Comparison of ENCODE assay signal across 1 cellular context in the genomic region with DNA sequence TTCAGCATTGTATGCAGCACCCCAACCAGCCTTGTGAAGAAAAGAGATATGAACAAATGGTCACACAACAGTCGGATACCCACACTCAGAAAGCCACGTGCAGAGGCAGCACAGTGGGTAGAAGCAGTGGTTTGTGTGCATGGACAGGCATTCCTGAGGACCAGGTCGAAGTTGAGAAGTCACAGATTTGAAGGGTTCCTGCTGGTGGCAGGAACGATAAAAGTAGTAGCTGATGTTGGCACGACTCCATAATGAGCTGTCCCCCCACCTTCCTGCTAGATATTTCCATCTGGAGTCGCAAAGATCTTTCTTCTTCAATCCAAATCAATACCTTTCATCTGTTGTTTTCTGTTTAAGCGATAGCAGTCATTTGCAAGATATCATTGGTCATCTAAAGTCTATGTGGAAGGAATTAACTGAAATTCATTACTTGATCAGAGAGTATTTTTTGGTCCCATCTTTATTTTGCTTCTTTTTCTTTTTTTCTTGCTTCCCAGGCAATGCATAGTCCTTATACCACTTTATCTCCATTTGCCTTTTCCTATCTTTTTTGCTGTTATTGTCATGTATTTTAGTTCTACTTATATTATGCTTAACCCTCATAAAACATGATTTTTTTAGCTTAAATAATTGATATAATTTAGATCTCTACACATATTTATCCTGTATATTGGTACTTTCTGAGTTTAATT.
A peak's percentile ranks its signal among the peaks of the same experiment; 100 is the strongest.
TF ChIP-seq lines count a peak whose summit lies in the region.

No MANE protein-coding gene starts in this region.

TF ChIP-seq in K562, 482 proteins besides CTCF, POLR2A, EP300 and RAD21 (continued from another document and continues in another):
- TF ChIP-seq HDAC3 (IDR thresholded peaks at IDR 0.05; ENCODE audit: borderline replicate concordance, partially characterized antibody) (peak; percentile 25), TBP (optimal IDR thresholded peaks at IDR 0.05; ENCODE audit: low read depth, low read length) (no peak), ZNF324 (CRISPR knock-in tag; IDR thresholded peaks at IDR 0.05) (no peak), ZBTB1 (CRISPR knock-in tag; IDR thresholded peaks at IDR 0.05; ENCODE audit: borderline replicate concordance, low read depth) (no peak), ZC3H8 (IDR thresholded peaks at IDR 0.05) (no peak), NCOA6 (IDR thresholded peaks at IDR 0.05) (no peak), GABPB2 (CRISPR knock-in tag; conservative IDR thresholded peaks at IDR 0.05) (no peak), HNRNPL (IDR thresholded peaks at IDR 0.05; ENCODE audit: low read depth, low read length) (no peak), BCOR (IDR thresholded peaks at IDR 0.05) (0 out of 2 replicates have a peak, but pooled peaks have one; percentile 47), ZNF668 (CRISPR knock-in tag; IDR thresholded peaks at IDR 0.05) (no peak), NR1H2 (CRISPR knock-in tag; IDR thresholded peaks at IDR 0.05) (no peak), SRSF9 (IDR thresholded peaks at IDR 0.05; ENCODE audit: borderline replicate concordance, low read depth, low read length) (no peak), ELF2 (CRISPR knock-in tag; IDR thresholded peaks at IDR 0.05) (no peak), NFATC3 (IDR thresholded peaks at IDR 0.05) (no peak), FOXK1 (CRISPR knock-in tag; IDR thresholded peaks at IDR 0.05; ENCODE audit: borderline replicate concordance) (no peak), CCAR2 (IDR thresholded peaks at IDR 0.05; ENCODE audit: low read depth, low read length) (no peak), ZNF57 (CRISPR knock-in tag; IDR thresholded peaks at IDR 0.05) (no peak), RBBP5 (IDR thresholded peaks at IDR 0.05; ENCODE audit: borderline replicate concordance, insufficient read depth, low read length, poor library complexity, severe bottlenecking) (no peak), EP400 (IDR thresholded peaks at IDR 0.05) (peak; percentile 30; the same call in 1 of the 2 replicates), RBFOX2 (IDR thresholded peaks at IDR 0.05; ENCODE audit: low read depth, low read length) (no peak), RFX7 (CRISPR knock-in tag; IDR thresholded peaks at IDR 0.05) (no peak), ZBTB17 (CRISPR knock-in tag; IDR thresholded peaks at IDR 0.05) (no peak), ZNF174 (CRISPR knock-in tag; IDR thresholded peaks at IDR 0.05) (no peak), ZC3H11A (IDR thresholded peaks at IDR 0.05; ENCODE audit: low read depth, low read length) (no peak), POLR2H (tag; IDR thresholded peaks at IDR 0.05; ENCODE audit: low read depth) (peak; percentile 56; the same call in 1 of the 2 replicates), ZSCAN29 (IDR thresholded peaks at IDR 0.05) (no peak), POLR3G (IDR thresholded peaks at IDR 0.05; ENCODE audit: extremely low read depth, insufficient read length, insufficient replicate concordance) (no peak), RNF2 (IDR thresholded peaks at IDR 0.05) (0 out of 2 replicates have a peak, but pooled peaks have one; percentile 33), ZNF551 (CRISPR knock-in tag; IDR thresholded peaks at IDR 0.05) (no peak), NRF1 (conservative IDR thresholded peaks at IDR 0.05 in 1 of 2, IDR thresholded peaks at IDR 0.05 in 1 of 2) (no peak), ZNF124 (CRISPR knock-in tag; IDR thresholded peaks at IDR 0.05) (no peak), ZNF239 (CRISPR knock-in tag; IDR thresholded peaks at IDR 0.05) (no peak), MTA1 (IDR thresholded peaks at IDR 0.05; ENCODE audit: borderline replicate concordance) (no peak), HDAC2 (IDR thresholded peaks at IDR 0.05) (peak; percentile 64), NONO (IDR thresholded peaks at IDR 0.05; ENCODE audit: low read depth in 2 of 2, low read length in 1 of 2) (no peak), RBM39 (optimal IDR thresholded peaks at IDR 0.05; ENCODE audit: low read depth, low read length) (no peak), TAF15 (IDR thresholded peaks at IDR 0.05; ENCODE audit: low read depth, low read length) (no peak), RBM22 (IDR thresholded peaks at IDR 0.05; ENCODE audit: low read depth, low read length, poor library complexity, severe bottlenecking) (no peak), LARP7 (IDR thresholded peaks at IDR 0.05) (no peak), ZNF140 (CRISPR knock-in tag; IDR thresholded peaks at IDR 0.05) (no peak), ZNF212 (CRISPR knock-in tag; IDR thresholded peaks at IDR 0.05) (no peak), GATAD2B (IDR thresholded peaks at IDR 0.05; ENCODE audit: borderline replicate concordance) (no peak), ZFX (CRISPR knock-in tag; IDR thresholded peaks at IDR 0.05) (no peak), ZNF41 (CRISPR knock-in tag; conservative IDR thresholded peaks at IDR 0.05) (no peak), CREB1 (IDR thresholded peaks at IDR 0.05) (no peak), CREB1 (CRISPR knock-in tag; IDR thresholded peaks at IDR 0.05) (no peak)
- TF ChIP-seq, protein P1, sequence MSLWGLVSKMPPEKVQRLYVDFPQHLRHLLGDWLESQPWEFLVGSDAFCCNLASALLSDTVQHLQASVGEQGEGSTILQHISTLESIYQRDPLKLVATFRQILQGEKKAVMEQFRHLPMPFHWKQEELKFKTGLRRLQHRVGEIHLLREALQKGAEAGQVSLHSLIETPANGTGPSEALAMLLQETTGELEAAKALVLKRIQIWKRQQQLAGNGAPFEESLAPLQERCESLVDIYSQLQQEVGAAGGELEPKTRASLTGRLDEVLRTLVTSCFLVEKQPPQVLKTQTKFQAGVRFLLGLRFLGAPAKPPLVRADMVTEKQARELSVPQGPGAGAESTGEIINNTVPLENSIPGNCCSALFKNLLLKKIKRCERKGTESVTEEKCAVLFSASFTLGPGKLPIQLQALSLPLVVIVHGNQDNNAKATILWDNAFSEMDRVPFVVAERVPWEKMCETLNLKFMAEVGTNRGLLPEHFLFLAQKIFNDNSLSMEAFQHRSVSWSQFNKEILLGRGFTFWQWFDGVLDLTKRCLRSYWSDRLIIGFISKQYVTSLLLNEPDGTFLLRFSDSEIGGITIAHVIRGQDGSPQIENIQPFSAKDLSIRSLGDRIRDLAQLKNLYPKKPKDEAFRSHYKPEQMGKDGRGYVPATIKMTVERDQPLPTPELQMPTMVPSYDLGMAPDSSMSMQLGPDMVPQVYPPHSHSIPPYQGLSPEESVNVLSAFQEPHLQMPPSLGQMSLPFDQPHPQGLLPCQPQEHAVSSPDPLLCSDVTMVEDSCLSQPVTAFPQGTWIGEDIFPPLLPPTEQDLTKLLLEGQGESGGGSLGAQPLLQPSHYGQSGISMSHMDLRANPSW (CRISPR knock-in tag; IDR thresholded peaks at IDR 0.05), result no peak
- TF ChIP-seq, protein P2, sequence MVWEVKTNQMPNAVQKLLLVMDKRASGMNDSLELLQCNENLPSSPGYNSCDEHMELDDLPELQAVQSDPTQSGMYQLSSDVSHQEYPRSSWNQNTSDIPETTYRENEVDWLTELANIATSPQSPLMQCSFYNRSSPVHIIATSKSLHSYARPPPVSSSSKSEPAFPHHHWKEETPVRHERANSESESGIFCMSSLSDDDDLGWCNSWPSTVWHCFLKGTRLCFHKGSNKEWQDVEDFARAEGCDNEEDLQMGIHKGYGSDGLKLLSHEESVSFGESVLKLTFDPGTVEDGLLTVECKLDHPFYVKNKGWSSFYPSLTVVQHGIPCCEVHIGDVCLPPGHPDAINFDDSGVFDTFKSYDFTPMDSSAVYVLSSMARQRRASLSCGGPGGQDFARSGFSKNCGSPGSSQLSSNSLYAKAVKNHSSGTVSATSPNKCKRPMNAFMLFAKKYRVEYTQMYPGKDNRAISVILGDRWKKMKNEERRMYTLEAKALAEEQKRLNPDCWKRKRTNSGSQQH (CRISPR knock-in tag; IDR thresholded peaks at IDR 0.05), result no peak
- TF ChIP-seq, protein P3, sequence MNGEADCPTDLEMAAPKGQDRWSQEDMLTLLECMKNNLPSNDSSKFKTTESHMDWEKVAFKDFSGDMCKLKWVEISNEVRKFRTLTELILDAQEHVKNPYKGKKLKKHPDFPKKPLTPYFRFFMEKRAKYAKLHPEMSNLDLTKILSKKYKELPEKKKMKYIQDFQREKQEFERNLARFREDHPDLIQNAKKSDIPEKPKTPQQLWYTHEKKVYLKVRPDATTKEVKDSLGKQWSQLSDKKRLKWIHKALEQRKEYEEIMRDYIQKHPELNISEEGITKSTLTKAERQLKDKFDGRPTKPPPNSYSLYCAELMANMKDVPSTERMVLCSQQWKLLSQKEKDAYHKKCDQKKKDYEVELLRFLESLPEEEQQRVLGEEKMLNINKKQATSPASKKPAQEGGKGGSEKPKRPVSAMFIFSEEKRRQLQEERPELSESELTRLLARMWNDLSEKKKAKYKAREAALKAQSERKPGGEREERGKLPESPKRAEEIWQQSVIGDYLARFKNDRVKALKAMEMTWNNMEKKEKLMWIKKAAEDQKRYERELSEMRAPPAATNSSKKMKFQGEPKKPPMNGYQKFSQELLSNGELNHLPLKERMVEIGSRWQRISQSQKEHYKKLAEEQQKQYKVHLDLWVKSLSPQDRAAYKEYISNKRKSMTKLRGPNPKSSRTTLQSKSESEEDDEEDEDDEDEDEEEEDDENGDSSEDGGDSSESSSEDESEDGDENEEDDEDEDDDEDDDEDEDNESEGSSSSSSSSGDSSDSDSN (IDR thresholded peaks at IDR 0.05; ENCODE audit: borderline replicate concordance in 1 of 2, low read depth in 2 of 2, low read length in 2 of 2), result no peak
- TF ChIP-seq, protein P4, sequence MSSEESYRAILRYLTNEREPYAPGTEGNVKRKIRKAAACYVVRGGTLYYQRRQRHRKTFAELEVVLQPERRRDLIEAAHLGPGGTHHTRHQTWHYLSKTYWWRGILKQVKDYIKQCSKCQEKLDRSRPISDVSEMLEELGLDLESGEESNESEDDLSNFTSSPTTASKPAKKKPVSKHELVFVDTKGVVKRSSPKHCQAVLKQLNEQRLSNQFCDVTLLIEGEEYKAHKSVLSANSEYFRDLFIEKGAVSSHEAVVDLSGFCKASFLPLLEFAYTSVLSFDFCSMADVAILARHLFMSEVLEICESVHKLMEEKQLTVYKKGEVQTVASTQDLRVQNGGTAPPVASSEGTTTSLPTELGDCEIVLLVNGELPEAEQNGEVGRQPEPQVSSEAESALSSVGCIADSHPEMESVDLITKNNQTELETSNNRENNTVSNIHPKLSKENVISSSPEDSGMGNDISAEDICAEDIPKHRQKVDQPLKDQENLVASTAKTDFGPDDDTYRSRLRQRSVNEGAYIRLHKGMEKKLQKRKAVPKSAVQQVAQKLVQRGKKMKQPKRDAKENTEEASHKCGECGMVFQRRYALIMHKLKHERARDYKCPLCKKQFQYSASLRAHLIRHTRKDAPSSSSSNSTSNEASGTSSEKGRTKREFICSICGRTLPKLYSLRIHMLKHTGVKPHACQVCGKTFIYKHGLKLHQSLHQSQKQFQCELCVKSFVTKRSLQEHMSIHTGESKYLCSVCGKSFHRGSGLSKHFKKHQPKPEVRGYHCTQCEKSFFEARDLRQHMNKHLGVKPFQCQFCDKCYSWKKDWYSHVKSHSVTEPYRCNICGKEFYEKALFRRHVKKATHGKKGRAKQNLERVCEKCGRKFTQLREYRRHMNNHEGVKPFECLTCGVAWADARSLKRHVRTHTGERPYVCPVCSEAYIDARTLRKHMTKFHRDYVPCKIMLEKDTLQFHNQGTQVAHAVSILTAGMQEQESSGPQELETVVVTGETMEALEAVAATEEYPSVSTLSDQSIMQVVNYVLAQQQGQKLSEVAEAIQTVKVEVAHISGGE (CRISPR knock-in tag; IDR thresholded peaks at IDR 0.05), result peak in 1 of 3 experiments; percentile 71; a peak in 1 of 6 replicates
- TF ChIP-seq, protein P5, sequence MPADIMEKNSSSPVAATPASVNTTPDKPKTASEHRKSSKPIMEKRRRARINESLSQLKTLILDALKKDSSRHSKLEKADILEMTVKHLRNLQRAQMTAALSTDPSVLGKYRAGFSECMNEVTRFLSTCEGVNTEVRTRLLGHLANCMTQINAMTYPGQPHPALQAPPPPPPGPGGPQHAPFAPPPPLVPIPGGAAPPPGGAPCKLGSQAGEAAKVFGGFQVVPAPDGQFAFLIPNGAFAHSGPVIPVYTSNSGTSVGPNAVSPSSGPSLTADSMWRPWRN (IDR thresholded peaks at IDR 0.05; ENCODE audit: low read depth), result no peak
- TF ChIP-seq, protein P6, sequence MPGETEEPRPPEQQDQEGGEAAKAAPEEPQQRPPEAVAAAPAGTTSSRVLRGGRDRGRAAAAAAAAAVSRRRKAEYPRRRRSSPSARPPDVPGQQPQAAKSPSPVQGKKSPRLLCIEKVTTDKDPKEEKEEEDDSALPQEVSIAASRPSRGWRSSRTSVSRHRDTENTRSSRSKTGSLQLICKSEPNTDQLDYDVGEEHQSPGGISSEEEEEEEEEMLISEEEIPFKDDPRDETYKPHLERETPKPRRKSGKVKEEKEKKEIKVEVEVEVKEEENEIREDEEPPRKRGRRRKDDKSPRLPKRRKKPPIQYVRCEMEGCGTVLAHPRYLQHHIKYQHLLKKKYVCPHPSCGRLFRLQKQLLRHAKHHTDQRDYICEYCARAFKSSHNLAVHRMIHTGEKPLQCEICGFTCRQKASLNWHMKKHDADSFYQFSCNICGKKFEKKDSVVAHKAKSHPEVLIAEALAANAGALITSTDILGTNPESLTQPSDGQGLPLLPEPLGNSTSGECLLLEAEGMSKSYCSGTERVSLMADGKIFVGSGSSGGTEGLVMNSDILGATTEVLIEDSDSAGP (CRISPR knock-in tag; IDR thresholded peaks at IDR 0.05), result no peak
- TF ChIP-seq, protein P7, sequence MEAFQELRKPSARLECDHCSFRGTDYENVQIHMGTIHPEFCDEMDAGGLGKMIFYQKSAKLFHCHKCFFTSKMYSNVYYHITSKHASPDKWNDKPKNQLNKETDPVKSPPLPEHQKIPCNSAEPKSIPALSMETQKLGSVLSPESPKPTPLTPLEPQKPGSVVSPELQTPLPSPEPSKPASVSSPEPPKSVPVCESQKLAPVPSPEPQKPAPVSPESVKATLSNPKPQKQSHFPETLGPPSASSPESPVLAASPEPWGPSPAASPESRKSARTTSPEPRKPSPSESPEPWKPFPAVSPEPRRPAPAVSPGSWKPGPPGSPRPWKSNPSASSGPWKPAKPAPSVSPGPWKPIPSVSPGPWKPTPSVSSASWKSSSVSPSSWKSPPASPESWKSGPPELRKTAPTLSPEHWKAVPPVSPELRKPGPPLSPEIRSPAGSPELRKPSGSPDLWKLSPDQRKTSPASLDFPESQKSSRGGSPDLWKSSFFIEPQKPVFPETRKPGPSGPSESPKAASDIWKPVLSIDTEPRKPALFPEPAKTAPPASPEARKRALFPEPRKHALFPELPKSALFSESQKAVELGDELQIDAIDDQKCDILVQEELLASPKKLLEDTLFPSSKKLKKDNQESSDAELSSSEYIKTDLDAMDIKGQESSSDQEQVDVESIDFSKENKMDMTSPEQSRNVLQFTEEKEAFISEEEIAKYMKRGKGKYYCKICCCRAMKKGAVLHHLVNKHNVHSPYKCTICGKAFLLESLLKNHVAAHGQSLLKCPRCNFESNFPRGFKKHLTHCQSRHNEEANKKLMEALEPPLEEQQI (IDR thresholded peaks at IDR 0.05), result no peak
- TF ChIP-seq, protein P8, sequence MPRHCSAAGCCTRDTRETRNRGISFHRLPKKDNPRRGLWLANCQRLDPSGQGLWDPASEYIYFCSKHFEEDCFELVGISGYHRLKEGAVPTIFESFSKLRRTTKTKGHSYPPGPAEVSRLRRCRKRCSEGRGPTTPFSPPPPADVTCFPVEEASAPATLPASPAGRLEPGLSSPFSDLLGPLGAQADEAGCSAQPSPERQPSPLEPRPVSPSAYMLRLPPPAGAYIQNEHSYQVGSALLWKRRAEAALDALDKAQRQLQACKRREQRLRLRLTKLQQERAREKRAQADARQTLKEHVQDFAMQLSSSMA (CRISPR knock-in tag; IDR thresholded peaks at IDR 0.05), result no peak
- TF ChIP-seq, protein P9, sequence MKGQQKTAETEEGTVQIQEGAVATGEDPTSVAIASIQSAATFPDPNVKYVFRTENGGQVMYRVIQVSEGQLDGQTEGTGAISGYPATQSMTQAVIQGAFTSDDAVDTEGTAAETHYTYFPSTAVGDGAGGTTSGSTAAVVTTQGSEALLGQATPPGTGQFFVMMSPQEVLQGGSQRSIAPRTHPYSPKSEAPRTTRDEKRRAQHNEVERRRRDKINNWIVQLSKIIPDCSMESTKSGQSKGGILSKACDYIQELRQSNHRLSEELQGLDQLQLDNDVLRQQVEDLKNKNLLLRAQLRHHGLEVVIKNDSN (CRISPR knock-in tag; IDR thresholded peaks at IDR 0.05), result peak; percentile 50; the same call in 1 of the 2 replicates
